In genomic region chr17:45244725-45245656, GRCh38 we compare ENCODE assay signal across 21 cellular contexts. TPM values are rescaled to one million over a fixed set of nuclear protein-coding genes. Genes with fewer than 3 reads are reported as not detected.
DNase-seq lines count a peak whose midpoint lies in the region; ATAC-seq and TF ChIP-seq lines count a peak whose summit lies in the region.
"Had no signal": no experiment of that assay in that cellular context is flagged by ENCODE, and none has a peak within 500 bp of the region (broad histone marks: within the 10 kb centered on the region; RNA-seq: fewer than 3 reads in every experiment).

No MANE protein-coding gene starts in this region.

- peaks cover 35 to 39% of the 10 kb centered on the region in 2 experiments for H3K4me1 ChIP-seq in neutrophil (ENCODE audit: control insufficient read depth in 1 of 2, insufficient read depth in 1 of 2, low read depth in 1 of 2, low read length in 1 of 2)
- H3K4me1 ChIP-seq in esophagus squamous epithelium = peaks cover 22 to 58% (median 24%) of the 10 kb centered on the region in 3 donors

- H3K4me3 Mint-ChIP-seq in activated T-cell treated with anti-CD3 and anti-CD28 coated beads, Interleukin-2, amount 50 U/mL, for 4 hours = peak overlapping the region; percentile 8
- H3K4me3 Mint-ChIP-seq in central memory CD8-positive, alpha-beta T cell = peak overlapping the region; percentile 23

- H3K36me3 ChIP-seq in neutrophil (peaks cover 100% of the 10 kb centered on the region), esophagus squamous epithelium (peaks cover 0 to 42% (median 6%) of the 10 kb centered on the region in 3 donors)
- H3K36me3 ChIP-seq: thoracic aorta had no signal

- H3K36me3 Mint-ChIP-seq in activated T-cell treated with anti-CD3 and anti-CD28 coated beads, Interleukin-2, amount 50 U/mL, for 4 hours (ENCODE audit: insufficient read depth) = peaks cover 12% of the 10 kb centered on the region
- H3K36me3 Mint-ChIP-seq in central memory CD8-positive, alpha-beta T cell (ENCODE audit: insufficient read depth) = peaks cover 65% of the 10 kb centered on the region

- H3K4me3 ChIP-seq in neutrophil (ENCODE audit: low read depth in 1 of 2, low read length in 1 of 2) = no peak overlapping the region
- H3K4me3 ChIP-seq in esophagus squamous epithelium = no peak overlapping the region
- H3K4me3 ChIP-seq: thoracic aorta had no signal

- peaks cover 40% of the 10 kb centered on the region for H3K4me1 Mint-ChIP-seq in activated T-cell treated with anti-CD3 and anti-CD28 coated beads, Interleukin-2, amount 50 U/mL, for 4 hours (ENCODE audit: low read depth)
- H3K4me1 Mint-ChIP-seq in central memory CD8-positive, alpha-beta T cell = peaks cover 51% of the 10 kb centered on the region

- TF ChIP-seq CTCF in RWPE1 (conservative IDR thresholded peaks at IDR 0.05; ENCODE audit: low read depth) (no peak), neutrophil (IDR thresholded peaks at IDR 0.05) (no peak), esophagus squamous epithelium (IDR thresholded peaks at IDR 0.05) (no peak)

- 88 to 98% methylated on average over 9 to 13 of the region's 21 CpGs for WGBS in esophagus squamous epithelium, 2 donors

- no peaks in the 10 kb centered on the region for H3K27me3 Mint-ChIP-seq in activated T-cell treated with anti-CD3 and anti-CD28 coated beads, Interleukin-2, amount 50 U/mL, for 4 hours (ENCODE audit: low read depth)
- no peaks in the 10 kb centered on the region for H3K27me3 Mint-ChIP-seq in central memory CD8-positive, alpha-beta T cell

- intact Hi-C loops in esophagus squamous epithelium (cut with DNase I) = no loop called here

- CTCF ChIA-PET in RWPE1 (lab: Yijun Ruan, JAX) = no interaction called here

- H3K9me3 ChIP-seq in neutrophil (peaks cover 21% of the 10 kb centered on the region), esophagus squamous epithelium (no peaks in the 10 kb centered on the region)
- H3K9me3 ChIP-seq: thoracic aorta had no signal

- H3K27me3 ChIP-seq in neutrophil (no peaks in the 10 kb centered on the region), esophagus squamous epithelium (peaks cover 0 to 24% (median 3%) of the 10 kb centered on the region in 4 donors)

- TF ChIP-seq POLR2A in esophagus squamous epithelium (IDR thresholded peaks at IDR 0.05) = no peak

- H3K27ac Mint-ChIP-seq in central memory CD8-positive, alpha-beta T cell (ENCODE audit: low read depth) = peak overlapping the region; percentile 71

- DNase-seq in activated T-cell treated with anti-CD3 and anti-CD28 coated beads, Interleukin-2, amount 50 U/mL, for 4 hours = no peak
- no peak for DNase-seq in activated T-cell treated with anti-CD3 and anti-CD28 coated beads, Interleukin-2, amount 50 U/mL, for 1 hour
- no peak for DNase-seq in RWPE1 (ENCODE audit: low spot score)
- no peak for DNase-seq in central memory CD8-positive, alpha-beta T cell (ENCODE audit: low spot score in 2 of 2)
- no peak for DNase-seq in esophagus squamous epithelium (lab: John Stamatoyannopoulos, UW)
- DNase-seq in NCI-H2196 (lab: John Stamatoyannopoulos, UW; ENCODE audit: unreplicated experiment) = no peak
- DNase-seq: activated CD4-positive, alpha-beta T cell treated with anti-CD3 and anti-CD28 coated beads for 4 hours; aorta; cerebellar nuclear complex; effector CD8-positive, alpha-beta T cell; midbrain; NCI-H1105; NCI-H2107; NCI-H524; nucleus accumbens; stimulated activated CD4-positive, alpha-beta T cell treated with anti-CD3 and anti-CD28 coated beads, Interleukin-12 subunit alpha, Interleukin-12 subunit beta, amount 100 ng/mL, for 4 hours had no signal

- no peak for ATAC-seq in activated T-cell treated with anti-CD3 and anti-CD28 coated beads, Interleukin-2, amount 50 U/mL, for 4 hours
- ATAC-seq in central memory CD8-positive, alpha-beta T cell (replicated peaks; ENCODE audit: extremely low read depth, poor library complexity, severe bottlenecking) = no peak
- no peak for ATAC-seq in HG02852 (IDR thresholded peaks at IDR 0.05; ENCODE audit: unreplicated experiment)
- ATAC-seq: left lobe of liver had no signal

- H3K27ac ChIP-seq in RWPE1 = peak overlapping the region; percentile 89
- peak overlapping the region; percentile 87 for H3K27ac ChIP-seq in neutrophil
- H3K27ac ChIP-seq in esophagus squamous epithelium = no peak overlapping the region
- H3K27ac ChIP-seq: thoracic aorta had no signal

- POLR2A ChIA-PET in RWPE1 (lab: Yijun Ruan, JAX; ENCODE audit: low non-redundant PET) = no interaction called here

- no peaks in the 10 kb centered on the region for H3K9me3 Mint-ChIP-seq in activated T-cell treated with anti-CD3 and anti-CD28 coated beads, Interleukin-2, amount 50 U/mL, for 4 hours
- no peaks in the 10 kb centered on the region for H3K9me3 Mint-ChIP-seq in central memory CD8-positive, alpha-beta T cell

RNA-seq across cellular contexts. Expression of gene SPATA32, which starts 16.9 kb away (rescaled TPM):
- under 1 TPM; 0.25 to 0.63 (median 0.27) TPM for total RNA-seq in activated T-cell treated with anti-CD3 and anti-CD28 coated beads, Interleukin-2, amount 50 U/mL, for 4 hours
- total RNA-seq in esophagus squamous epithelium = not detected
- total RNA-seq: aorta, left lobe of liver, RPMI7951, thoracic aorta had no signal

RNA-seq across cellular contexts. Expression of gene FMNL1, which starts 23.3 kb away (rescaled TPM):
- 100 to 1,000 TPM; 141 to 190 (median 158) TPM for total RNA-seq in activated T-cell treated with anti-CD3 and anti-CD28 coated beads, Interleukin-2, amount 50 U/mL, for 4 hours
- total RNA-seq in esophagus squamous epithelium = 10 to 100 TPM in 2 of 4 donors, 1 to 10 TPM in 2; 3.5 to 16.8 (median 6.9) TPM

Comparison
In these comparisons a context has a peak if more than half of its experiments do, and no peak if none do; other contexts are left out.
1. H3K27ac ChIP-seq: peak in RWPE1 (single experiment) and neutrophil (single experiment); none in esophagus squamous epithelium (0 of 4).
2. RNA of gene FMNL1, which starts 23.3 kb away (total RNA-seq): 141 to 190 TPM in activated T-cell treated with anti-CD3 and anti-CD28 coated beads, Interleukin-2, amount 50 U/mL, for 4 hours; 3.5 to 16.8 TPM in esophagus squamous epithelium; every median in the first group is over 4 times any median in the second.